31 cellular contexts compared by ENCODE assay signal in genomic region chr15:63027646-63028045, GRCh38.
"Had no signal": no experiment of that assay in that cellular context is flagged by ENCODE, and none has a peak within 500 bp of the region (broad histone marks: within the 10 kb centered on the region; RNA-seq: fewer than 3 reads in every experiment).

No MANE protein-coding gene starts in this region.

- H3K9me3 ChIP-seq: adrenal gland, body of pancreas, breast epithelium, SJCRH30 had no signal

- H3K9ac ChIP-seq: KMS-11 had no signal

- H3K27me3 ChIP-seq: adrenal gland, body of pancreas, breast epithelium had no signal

- DNase-seq: activated CD4-positive, alpha-beta T cell treated with anti-CD3 and anti-CD28 coated beads for 36 hours; activated CD4-positive, alpha-beta T cell treated with anti-CD3 and anti-CD28 coated beads, Interleukin-2, amount 10 ng/mL, durations not matched to agents 7 days and 5 days; activated CD4-positive, alpha-beta T cell treated with anti-CD3 and anti-CD28 coated beads, Interleukin-2, amount 50 U/mL, for 48 hours; activated CD8-positive, alpha-beta memory T cell treated with anti-CD3 and anti-CD28 coated beads, Interleukin-2, amount 50 U/mL, for 4 hours; activated CD8-positive, alpha-beta T cell treated with anti-CD3 and anti-CD28 coated beads, Interleukin-2, amount 10 ng/mL, durations not matched to agents 7 days and 5 days; activated gamma-delta T cell treated with Interleukin-2 at 50 U/mL for 16 hours; activated naive CD4-positive, alpha-beta T cell treated with anti-CD3 and anti-CD28 coated beads for 36 hours; activated T-cell treated with anti-CD3 and anti-CD28 coated beads for 4 hours; activated T-cell treated with anti-CD3 and anti-CD28 coated beads, Interleukin-2, amount 50 U/mL, for 4 hours; adrenal gland; body of pancreas; NCI-H1105; NCI-H1417 treated with DMSO at 0.1 percent for 48 hours; NCI-H187 treated with DMSO at 0.1 percent for 48 hours; NCI-H2081; NCI-H2171 treated with DMSO at 0.1 percent for 48 hours; NCI-H2227 treated with DMSO at 0.1 percent for 48 hours; NCI-H446; NCI-H510A treated with DMSO at 0.1 percent for 48 hours; NCI-H526 treated with DMSO at 0.1 percent for 48 hours; NCI-H82; SHP77; SJCRH30; T1000 had no signal

- ATAC-seq: activated CD4-positive, alpha-beta T cell treated with anti-CD3 and anti-CD28 coated beads for 36 hours; activated CD4-positive, CD25-positive, alpha-beta regulatory T cell treated with anti-CD3 and anti-CD28 coated beads, Interleukin-2, amount 50 U/mL, for 24 hours; activated CD8-positive, alpha-beta T cell treated with anti-CD3 and anti-CD28 coated beads, Interleukin-2, amount 10 ng/mL, durations not matched to agents 7 days and 5 days; activated naive CD4-positive, alpha-beta T cell treated with anti-CD3 and anti-CD28 coated beads, Interleukin-2, amount 50 U/mL, for 72 hours; activated T-cell treated with anti-CD3 and anti-CD28 coated beads, Interleukin-2, amount 50 U/mL, for 4 hours; body of pancreas; Panc1; WTC11 had no signal

- H3K4me1 ChIP-seq: adrenal gland, body of pancreas, breast epithelium had no signal

- H3K36me3 ChIP-seq: adrenal gland, breast epithelium, SJCRH30 had no signal

- H3K4me3 ChIP-seq: adrenal gland, body of pancreas, breast epithelium, SJCRH30, SK-N-MC had no signal

- H3K4me2 ChIP-seq: KMS-11 had no signal

- H3K27ac ChIP-seq: adrenal gland, body of pancreas, breast epithelium, KMS-11, SJCRH30, SK-N-MC had no signal
